Comparison of ENCODE assay signal across 8 cellular contexts in the genomic region with DNA sequence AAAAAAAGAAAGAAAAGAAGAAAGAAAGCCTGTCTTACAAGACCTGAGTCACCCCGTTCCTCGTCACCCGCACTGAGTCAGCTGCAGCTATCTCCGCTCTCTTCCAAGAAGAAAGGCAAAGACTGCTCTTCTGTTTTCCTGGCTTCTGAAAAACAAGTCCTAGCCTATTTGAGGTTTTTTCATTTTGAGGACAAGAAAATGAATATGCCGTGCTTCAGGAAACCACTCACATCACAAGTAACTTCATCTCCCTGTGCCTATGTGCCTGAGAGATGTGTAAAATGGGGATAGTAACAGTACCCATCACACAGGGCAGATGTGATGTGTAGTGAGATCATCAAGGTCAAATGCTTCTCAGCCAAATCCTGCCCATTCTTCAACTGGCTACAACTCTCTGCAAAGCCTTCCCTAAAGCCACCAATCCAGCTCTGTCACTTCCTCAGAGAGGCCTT.
DNase-seq lines count a peak whose midpoint lies in the region; ATAC-seq, FAIRE-seq and TF ChIP-seq lines count a peak whose summit lies in the region.

No MANE protein-coding gene starts in this region.

- H3K4me1 Mint-ChIP-seq in T-helper 17 cell, result peaks cover 6% of the 10 kb centered on the region

- no peaks in the 10 kb centered on the region for H3K36me3 ChIP-seq in left ventricle myocardium inferior

- H3K9me3 ChIP-seq in T-helper 17 cell (ENCODE audit: control insufficient read depth, low read length, poor library complexity, severe bottlenecking) (no peaks in the 10 kb centered on the region), left ventricle myocardium inferior (replicated peaks) (no peaks in the 10 kb centered on the region)

- H3K27me3 Mint-ChIP-seq in T-helper 17 cell, result peaks cover 13% of the 10 kb centered on the region

- H3K4me1 ChIP-seq in left ventricle myocardium inferior, result peaks cover 12% of the 10 kb centered on the region

- H3K4me3 ChIP-seq in left ventricle myocardium inferior, result no peak overlapping the region

- no peak for TF ChIP-seq CTCF in left ventricle myocardium inferior (IDR thresholded peaks at IDR 0.05; ENCODE audit: borderline replicate concordance)

- no peak for TF ChIP-seq POLR2A in H54 (IDR thresholded peaks at IDR 0.05; ENCODE audit: low read depth, low read length)

- ATAC-seq in T-helper 17 cell (peak; percentile 41), esophagus mucosa (peak; percentile 83), GM21360 (IDR thresholded peaks at IDR 0.05; ENCODE audit: unreplicated experiment) (no peak)

- FAIRE-seq in H54 (lab: Jason Lieb, UNC), result peak; percentile 96

- no peak overlapping the region for H3K4me3 Mint-ChIP-seq in T-helper 17 cell

- DNase-seq in H54 (ENCODE audit: insufficient read length, low spot score) (peak; percentile 27), T-helper 17 cell (no peak), NCI-H146 (lab: John Stamatoyannopoulos, UW) (no peak), cerebellar cortex (ENCODE audit: low spot score) (no peak), left ventricle myocardium inferior (no peak)
- DNase-seq in stimulated activated CD4-positive, alpha-beta T cell treated with anti-CD3 and anti-CD28 coated beads, Interleukin-12 subunit alpha, Interleukin-12 subunit beta, amount 100 ng/mL, for 48 hours (ENCODE audit: low read depth in 2 of 3, low spot score in 1 of 3), result peak; percentile 13 to 20 (median 13)

- no peak overlapping the region for H3K27ac ChIP-seq in left ventricle myocardium inferior (replicated peaks)

- no peaks in the 10 kb centered on the region for H3K36me3 Mint-ChIP-seq in T-helper 17 cell (ENCODE audit: low read depth)

- peaks cover 28% of the 10 kb centered on the region for H3K27me3 ChIP-seq in left ventricle myocardium inferior (ENCODE audit: low read depth)

- H3K27ac Mint-ChIP-seq in T-helper 17 cell, result peak overlapping the region; percentile 11

- intact Hi-C loops in left ventricle myocardium inferior (cut with micrococcal nuclease), result no loop called here

Comparison
In these comparisons a context has a peak if more than half of its experiments do, and no peak if none do; other contexts are left out.
1. DNase-seq: peak in H54 (single experiment) and stimulated activated CD4-positive, alpha-beta T cell treated with anti-CD3 and anti-CD28 coated beads, Interleukin-12 subunit alpha, Interleukin-12 subunit beta, amount 100 ng/mL, for 48 hours (3 of 3); none in T-helper 17 cell (0 of 3), NCI-H146 (single experiment), cerebellar cortex (single experiment) and left ventricle myocardium inferior (single experiment).